Comparison of ENCODE assay signal across 8 cellular contexts in the genomic region with DNA sequence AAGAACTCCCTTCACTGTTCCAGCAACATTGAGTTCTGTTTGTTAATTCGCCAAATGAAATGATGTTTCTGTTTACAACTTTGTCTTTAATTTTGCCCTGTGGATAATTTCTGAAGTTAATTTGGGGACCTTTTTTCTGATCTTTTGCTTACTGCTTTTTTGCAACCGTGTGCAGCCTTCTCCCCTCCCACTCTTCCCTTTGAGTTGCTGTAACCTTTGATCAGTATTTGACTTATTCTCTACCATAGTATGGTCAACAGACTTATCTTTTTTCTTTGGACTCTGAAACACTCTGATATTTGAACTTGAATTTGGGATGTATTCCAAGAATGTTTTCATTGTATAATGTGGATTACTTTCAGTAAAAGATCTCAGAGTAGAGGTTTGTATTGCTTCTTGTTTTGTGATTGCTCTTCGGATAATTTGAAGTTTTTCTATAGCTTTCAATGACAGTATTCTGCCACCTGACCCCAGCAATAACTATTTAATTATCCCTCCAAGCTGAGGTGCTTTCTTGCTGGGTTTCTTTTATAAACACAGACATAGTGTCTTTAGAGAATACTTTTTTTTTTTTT. TPM values are rescaled to one million over a fixed set of nuclear protein-coding genes. Genes with fewer than 3 reads are reported as not detected.
A peak's percentile ranks its signal among the peaks of the same experiment; 100 is the strongest.
DNase-seq lines count a peak whose midpoint lies in the region; ATAC-seq lines count a peak whose summit lies in the region.
"Had no signal": no experiment of that assay in that cellular context is flagged by ENCODE, and none has a peak within 500 bp of the region (broad histone marks: within the 10 kb centered on the region; RNA-seq: fewer than 3 reads in every experiment).

No MANE protein-coding gene starts in this region.

- peaks cover 40% of the 10 kb centered on the region for H3K36me3 Mint-ChIP-seq in activated T-helper 17 cell treated with anti-CD3 and anti-CD28 coated beads, Interleukin-2, amount 50 U/mL, for 72 hours (ENCODE audit: low read depth)

- H3K4me1 ChIP-seq in HUES6 (ENCODE audit: control insufficient read depth, insufficient read depth, low read length), result peaks cover 12% of the 10 kb centered on the region; the same call in 1 of the 2 replicates
- peaks cover 6% of the 10 kb centered on the region for H3K4me1 ChIP-seq in stomach smooth muscle (ENCODE audit: control insufficient read depth, insufficient read depth, low read length)

- peak; percentile 16 for DNase-seq in iris pigment epithelial cell (ENCODE audit: low read depth)
- no peak for DNase-seq in stimulated activated CD4-positive, alpha-beta T cell treated with anti-CD3 and anti-CD28 coated beads, Interleukin-4, amount 100 ng/mL, for 4 hours
- DNase-seq: activated gamma-delta T cell had no signal

- H3K9me3 ChIP-seq in HUES6 (ENCODE audit: control insufficient read depth, insufficient read depth, low read depth, low read length) (no peaks in the 10 kb centered on the region), stomach smooth muscle (ENCODE audit: control insufficient read depth in 2 of 2, low read length in 2 of 2) (no peaks in the 10 kb centered on the region)

- H3K27me3 Mint-ChIP-seq in activated T-helper 17 cell treated with anti-CD3 and anti-CD28 coated beads, Interleukin-2, amount 50 U/mL, for 72 hours, result no peaks in the 10 kb centered on the region

- H3K4me3 ChIP-seq in HUES6 (ENCODE audit: low read depth, low read length), result peak overlapping the region; percentile 92
- H3K4me3 ChIP-seq in stomach smooth muscle (ENCODE audit: low read length in 2 of 2), result peak overlapping the region; percentile 82 to 90

- H3K4me1 Mint-ChIP-seq in activated T-helper 17 cell treated with anti-CD3 and anti-CD28 coated beads, Interleukin-2, amount 50 U/mL, for 72 hours, result peaks cover 18% of the 10 kb centered on the region

- H3K4me3 Mint-ChIP-seq in activated T-helper 17 cell treated with anti-CD3 and anti-CD28 coated beads, Interleukin-2, amount 50 U/mL, for 72 hours, result peak overlapping the region; percentile 91

- no peak for ATAC-seq in activated T-helper 17 cell treated with anti-CD3 and anti-CD28 coated beads, Interleukin-2, amount 50 U/mL, for 72 hours (replicated peaks)
- no peak for ATAC-seq in GM18868 (IDR thresholded peaks at IDR 0.05; ENCODE audit: unreplicated experiment)
- no peak for ATAC-seq in HG03159 (IDR thresholded peaks at IDR 0.05; ENCODE audit: unreplicated experiment)

- H3K36me3 ChIP-seq in HUES6 (ENCODE audit: control insufficient read depth, insufficient read depth, low read length) (peaks cover 31% of the 10 kb centered on the region), stomach smooth muscle (ENCODE audit: control insufficient read depth in 2 of 2, insufficient read depth in 2 of 2, low read length in 2 of 2) (peaks cover 6 to 11% of the 10 kb centered on the region in 2 donors)

- H3K9me3 Mint-ChIP-seq in activated T-helper 17 cell treated with anti-CD3 and anti-CD28 coated beads, Interleukin-2, amount 50 U/mL, for 72 hours, result no peaks in the 10 kb centered on the region

- peak overlapping the region; percentile 93 for H3K27ac Mint-ChIP-seq in activated T-helper 17 cell treated with anti-CD3 and anti-CD28 coated beads, Interleukin-2, amount 50 U/mL, for 72 hours

- peak overlapping the region; percentile 91 for H3K9ac ChIP-seq in HUES6 (ENCODE audit: low read length)
- peak overlapping the region in 1 of 2 donors; percentile 85 for H3K9ac ChIP-seq in stomach smooth muscle (ENCODE audit: low read length in 2 of 2)

- H3K27ac ChIP-seq in HUES6 (ENCODE audit: low read depth, low read length) (no peak overlapping the region), stomach smooth muscle (ENCODE audit: low read length) (no peak overlapping the region)

- H3K27me3 ChIP-seq in HUES6 (ENCODE audit: control insufficient read depth, insufficient read depth, low read length), result no peaks in the 10 kb centered on the region
- no peaks in the 10 kb centered on the region for H3K27me3 ChIP-seq in stomach smooth muscle (ENCODE audit: control insufficient read depth in 1 of 2, insufficient read depth in 2 of 2, low read length in 2 of 2)

RNA-seq across cellular contexts. Expression of gene CRLS1, which starts 1.7 kb away (rescaled TPM):
- total RNA-seq in activated T-helper 17 cell treated with anti-CD3 and anti-CD28 coated beads, Interleukin-2, amount 50 U/mL, for 72 hours, result 10 to 100 TPM; 27.5 to 49.9 TPM

RNA-seq across cellular contexts. Expression of gene LRRN4, which starts 46.2 kb away (rescaled TPM):
- total RNA-seq in activated T-helper 17 cell treated with anti-CD3 and anti-CD28 coated beads, Interleukin-2, amount 50 U/mL, for 72 hours, result not detected

RNA-seq across cellular contexts. Expression of gene MCM8, which starts 57.2 kb away (rescaled TPM):
- 10 to 100 TPM; 35.3 to 41.6 TPM for total RNA-seq in activated T-helper 17 cell treated with anti-CD3 and anti-CD28 coated beads, Interleukin-2, amount 50 U/mL, for 72 hours

RNA-seq across cellular contexts. Expression of gene TRMT6, which starts 57.3 kb away (rescaled TPM):
- 10 to 100 TPM; 19.8 to 43.2 TPM for total RNA-seq in activated T-helper 17 cell treated with anti-CD3 and anti-CD28 coated beads, Interleukin-2, amount 50 U/mL, for 72 hours
